Comparison of ENCODE assay signal across 8 cellular contexts in genomic region chr15:44426975-44427755, GRCh38. TPM values are rescaled to one million over a fixed set of nuclear protein-coding genes. Genes with fewer than 3 reads are reported as not detected.
DNase-seq lines count a peak whose midpoint lies in the region; ATAC-seq and TF ChIP-seq lines count a peak whose summit lies in the region.

Gene CTDSPL2, plus strand, starts transcription at chr15:44427629. Its CDS starts 31,386 bp downstream, at chr15:44459015.

- CTCF ChIA-PET in CD8-positive, alpha-beta T cell (lab: Charles Lee): interaction anchor here (0.8 to 3.1 kb wide), 5 partner anchors 11 to 139 kb away, joined by 3 to 9 read pairs (median 5); partner anchors contain the start of gene GOLM2
- CTCF ChIA-PET in activated CD4-positive, alpha-beta memory T cell treated with anti-CD3 and anti-CD28 coated beads for 36 hours (lab: Charles Lee): interaction anchor here (0.7 to 2.4 kb wide), 16 partner anchors 9 to 284 kb away, joined by 3 to 14 read pairs (median 4); partner anchors contain the start of genes B2M, GOLM2 and PATL2

- no peaks in the 10 kb centered on the region for H3K36me3 ChIP-seq in CD8-positive, alpha-beta T cell (ENCODE audit: insufficient read depth, low read length)
- no peaks in the 10 kb centered on the region for H3K36me3 ChIP-seq in right lobe of liver

- H3K27me3 ChIP-seq in CD8-positive, alpha-beta T cell (ENCODE audit: insufficient read depth, low read length): no peaks in the 10 kb centered on the region
- H3K27me3 ChIP-seq in dorsolateral prefrontal cortex (no peaks in the 10 kb centered on the region), right lobe of liver (no peaks in the 10 kb centered on the region)

- peak; percentile 60 for TF ChIP-seq POLR2A in right lobe of liver (IDR thresholded peaks at IDR 0.05)

- H3K36me3 Mint-ChIP-seq in CD8-positive, alpha-beta T cell: peaks cover 22% of the 10 kb centered on the region
- peaks cover 13% of the 10 kb centered on the region for H3K36me3 Mint-ChIP-seq in activated CD4-positive, alpha-beta memory T cell treated with anti-CD3 and anti-CD28 coated beads for 36 hours

- H3K9me3 Mint-ChIP-seq in CD8-positive, alpha-beta T cell: no peaks in the 10 kb centered on the region
- H3K9me3 Mint-ChIP-seq in activated CD4-positive, alpha-beta memory T cell treated with anti-CD3 and anti-CD28 coated beads for 36 hours: no peaks in the 10 kb centered on the region

- peak; percentile 88 to 96 (median 92) for DNase-seq in CD8-positive, alpha-beta T cell
- DNase-seq in HK-2 (ENCODE audit: unreplicated experiment): peak; percentile 94
- DNase-seq in NCI-H82 treated with DMSO at 0.1 percent for 48 hours (lab: John Stamatoyannopoulos, UW; ENCODE audit: unreplicated experiment): peak; percentile 96
- DNase-seq in activated CD4-positive, alpha-beta memory T cell treated with anti-CD3 and anti-CD28 coated beads for 36 hours: peak; percentile 97
- peak; percentile 89 to 99 (median 97) for DNase-seq in dorsolateral prefrontal cortex
- peak; percentile 99 for DNase-seq in right lobe of liver
- DNase-seq in stimulated activated CD4-positive, alpha-beta T cell treated with anti-CD3 and anti-CD28 coated beads, Interleukin-4, amount 100 ng/mL, for 4 hours: peak; percentile 89

- peak within 1 kb of the TSS; percentile 83 for H3K4me3 ChIP-seq in CD8-positive, alpha-beta T cell (ENCODE audit: low read depth, low read length)
- peak within 1 kb of the TSS; percentile 58 to 100 (median 92) for H3K4me3 ChIP-seq in dorsolateral prefrontal cortex
- H3K4me3 ChIP-seq in right lobe of liver: peak within 1 kb of the TSS; percentile 77 to 87 (median 84)

- no peaks in the 10 kb centered on the region for H3K9me3 ChIP-seq in CD8-positive, alpha-beta T cell (ENCODE audit: low read length)
- no peaks in the 10 kb centered on the region for H3K9me3 ChIP-seq in right lobe of liver

- WGBS in right lobe of liver (ENCODE audit: insufficient coverage, low coverage, low lambda C conversion rate, missing lambda C conversion rate): 1% methylated on average over 27 of the region's 53 CpGs

- peaks cover 46% of the 10 kb centered on the region for H3K4me1 Mint-ChIP-seq in CD8-positive, alpha-beta T cell (ENCODE audit: low read depth)
- H3K4me1 Mint-ChIP-seq in activated CD4-positive, alpha-beta memory T cell treated with anti-CD3 and anti-CD28 coated beads for 36 hours (ENCODE audit: low read depth): peaks cover 36% of the 10 kb centered on the region

- H3K4me1 ChIP-seq in CD8-positive, alpha-beta T cell (ENCODE audit: insufficient read depth, low read length): peaks cover 25% of the 10 kb centered on the region
- H3K4me1 ChIP-seq in right lobe of liver: peaks cover 0 to 24% (median 0%) of the 10 kb centered on the region in 4 donors

- peak within 1 kb of the TSS; percentile 86 for H3K27ac ChIP-seq in CD8-positive, alpha-beta T cell (ENCODE audit: low read depth, low read length)
- peak within 1 kb of the TSS; percentile 92 to 100 (median 98) for H3K27ac ChIP-seq in dorsolateral prefrontal cortex
- peak within 1 kb of the TSS; percentile 87 to 90 (median 90) for H3K27ac ChIP-seq in right lobe of liver

- peak within 1 kb of the TSS; percentile 98 for H3K27ac Mint-ChIP-seq in CD8-positive, alpha-beta T cell
- H3K27ac Mint-ChIP-seq in activated CD4-positive, alpha-beta memory T cell treated with anti-CD3 and anti-CD28 coated beads for 36 hours: peak within 1 kb of the TSS; percentile 100

- no peak for TF ChIP-seq CTCF in CD8-positive, alpha-beta T cell (IDR thresholded peaks at IDR 0.05)
- TF ChIP-seq CTCF in dorsolateral prefrontal cortex (IDR thresholded peaks at IDR 0.05 in 54 of 56, conservative IDR thresholded peaks at IDR 0.05 in 2 of 56; ENCODE audit: low read depth in 1 of 56, partially characterized antibody in 56 of 56): peak in 54 of 56 donors; percentile 22 to 80 (median 60)
- peak in 3 of 4 donors; percentile 44 to 53 (median 44) for TF ChIP-seq CTCF in right lobe of liver (IDR thresholded peaks at IDR 0.05)

- no peaks in the 10 kb centered on the region for H3K27me3 Mint-ChIP-seq in CD8-positive, alpha-beta T cell (ENCODE audit: low read depth)
- no peaks in the 10 kb centered on the region for H3K27me3 Mint-ChIP-seq in activated CD4-positive, alpha-beta memory T cell treated with anti-CD3 and anti-CD28 coated beads for 36 hours

- ATAC-seq in CD8-positive, alpha-beta T cell: peak; percentile 95
- ATAC-seq in GM19452 (IDR thresholded peaks at IDR 0.05; ENCODE audit: unreplicated experiment): peak; percentile 92
- peak; percentile 95 to 99 (median 97) for ATAC-seq in right lobe of liver

- intact Hi-C loops in CD8-positive, alpha-beta T cell (cut with DNase I, micrococcal nuclease): loop anchor here (1.0 to 10.0 kb wide), 13 partner anchors 75 to 978 kb away; partner anchors contain the start of genes GOLM2 (in 2 of the 2), SPG11 (in 2 of the 2), EIF3J (in 1 of the 2) and FRMD5 (in 1 of the 2)
- intact Hi-C loops in activated CD4-positive, alpha-beta memory T cell treated with anti-CD3 and anti-CD28 coated beads for 36 hours (cut with micrococcal nuclease): loop anchor here (1.0 to 5.0 kb wide), 11 partner anchors 40 to 772 kb away; partner anchors contain the start of genes FRMD5, GOLM2 and MFAP1
- intact Hi-C loops in dorsolateral prefrontal cortex (cut with DNase I): loop anchor here (2.0 to 10.0 kb wide), 7 partner anchors 110 to 602 kb away; partner anchors contain the start of genes GOLM2 (in 2 of the 2), EIF3J (in 1 of the 2), FRMD5 (in 1 of the 2) and MFAP1 (in 1 of the 2)
- intact Hi-C loops in right lobe of liver (cut with DNase I): no loop called here

- POLR2A ChIA-PET in CD8-positive, alpha-beta T cell (lab: Charles Lee): interaction anchor here (0.6 to 5.4 kb wide), 6 partner anchors 11 to 137 kb away, joined by 3 to 35 read pairs (median 3); partner anchors contain the start of genes EIF3J and GOLM2
- POLR2A ChIA-PET in activated CD4-positive, alpha-beta memory T cell treated with anti-CD3 and anti-CD28 coated beads for 36 hours (lab: Charles Lee): interaction anchor here (0.6 to 3.3 kb wide), 18 partner anchors 9 to 191 kb away, joined by 3 to 18 read pairs (median 5); partner anchors contain the start of genes EIF3J and GOLM2

- peak within 1 kb of the TSS; percentile 98 for H3K4me3 Mint-ChIP-seq in CD8-positive, alpha-beta T cell
- H3K4me3 Mint-ChIP-seq in activated CD4-positive, alpha-beta memory T cell treated with anti-CD3 and anti-CD28 coated beads for 36 hours: peak within 1 kb of the TSS; percentile 95

RNA-seq across cellular contexts. Expression of gene CTDSPL2, which starts in this region (rescaled TPM):
- 100 to 1,000 TPM; 103 to 104 TPM for total RNA-seq in CD8-positive, alpha-beta T cell
- total RNA-seq in activated CD4-positive, alpha-beta memory T cell treated with anti-CD3 and anti-CD28 coated beads for 36 hours: 10 to 100 TPM; 53.1 to 55.9 TPM
- total RNA-seq in dorsolateral prefrontal cortex (10 to 100 TPM; 25.6 to 57.8 (median 37.3) TPM), right lobe of liver (10 to 100 TPM in 4 of 6 experiments, 1 to 10 TPM in 2; 7.6 to 26.1 (median 15.0) TPM)

Comparison
In these comparisons a context has a peak if more than half of its experiments do, and no peak if none do; other contexts are left out.
1. Peak in every context shown above with its lines: DNase-seq, ATAC-seq, H3K4me3 ChIP-seq and H3K27ac ChIP-seq.
2. intact Hi-C loops: an anchor here in CD8-positive, alpha-beta T cell (1.0 to 10.0 kb wide), activated CD4-positive, alpha-beta memory T cell treated with anti-CD3 and anti-CD28 coated beads for 36 hours (1.0 to 5.0 kb wide) and dorsolateral prefrontal cortex (2.0 to 10.0 kb wide); none called in right lobe of liver.